Comparison of ENCODE assay signal across 17 cellular contexts in the genomic region with DNA sequence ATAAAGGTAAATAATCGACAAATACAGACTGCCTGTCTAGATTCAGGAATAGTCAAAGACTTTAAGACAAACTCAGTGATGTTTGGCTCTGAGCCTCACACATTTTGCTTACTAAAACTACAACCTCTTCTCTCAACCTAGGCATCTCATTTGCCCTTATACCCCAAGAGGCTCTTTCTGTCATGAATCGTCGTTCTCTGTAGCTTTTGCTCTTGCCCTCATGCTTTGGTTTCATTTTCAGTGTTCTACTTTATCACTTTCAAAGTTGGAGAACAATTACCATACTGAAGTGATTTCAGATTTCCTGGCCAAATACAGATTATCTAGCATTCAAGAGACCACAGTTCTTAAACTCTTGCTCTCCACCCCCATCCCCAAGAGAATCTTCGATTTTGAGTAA.
"Had no signal": no experiment of that assay in that cellular context is flagged by ENCODE, and none has a peak within 500 bp of the region (broad histone marks: within the 10 kb centered on the region; RNA-seq: fewer than 3 reads in every experiment).

No MANE protein-coding gene starts in this region.

- H3K9me3 ChIP-seq: breast epithelium, esophagus muscularis mucosa, prostate gland, right lobe of liver, transverse colon had no signal

- H3K27me3 ChIP-seq: esophagus muscularis mucosa, right lobe of liver, transverse colon had no signal

- DNase-seq: activated gamma-delta T cell treated with Interleukin-2 at 50 U/mL for 16 hours; activated naive CD8-positive, alpha-beta T cell treated with anti-CD3 and anti-CD28 coated beads for 36 hours; activated T-cell treated with anti-CD3 and anti-CD28 coated beads, Interleukin-2, amount 50 U/mL, for 24 hours; anterior cingulate cortex; dorsolateral prefrontal cortex; foreskin fibroblast; left colon; mammary epithelial cell; occipital lobe; right lobe of liver; substantia nigra; transverse colon had no signal

- H3K4me1 ChIP-seq: breast epithelium, esophagus muscularis mucosa, prostate gland, right lobe of liver, transverse colon had no signal

- H3K36me3 ChIP-seq: breast epithelium, esophagus muscularis mucosa, prostate gland, right lobe of liver, transverse colon had no signal

- H3K4me3 ChIP-seq: breast epithelium, dorsolateral prefrontal cortex, esophagus muscularis mucosa, prostate gland, right lobe of liver, transverse colon had no signal

- ATAC-seq: activated CD4-positive, CD25-positive, alpha-beta regulatory T cell treated with anti-CD3 and anti-CD28 coated beads, Interleukin-2, amount 50 U/mL, for 24 hours; left colon; right lobe of liver; stimulated activated memory B cell treated with anti-CD40 and anti-IgM and Interleukin-4, amounts not matched to agents 10 μg/mL and 1 μg/mL and 100 μg/mL, for 72 hours had no signal

- H3K27ac ChIP-seq: breast epithelium, dorsolateral prefrontal cortex, esophagus muscularis mucosa, prostate gland, right lobe of liver, transverse colon had no signal
